In genomic region chr19:5330307-5330720, GRCh38 we compare ENCODE assay signal across 1 cellular context.
TF ChIP-seq lines count a peak whose summit lies in the region.

No MANE protein-coding gene starts in this region.

TF ChIP-seq in H1, 55 proteins besides CTCF, POLR2A, EP300 and RAD21:
- TF ChIP-seq CHD7 (IDR thresholded peaks at IDR 0.05; ENCODE audit: insufficient replicate concordance, low read length): no peak
- TF ChIP-seq KDM1A (IDR thresholded peaks at IDR 0.05; ENCODE audit: borderline replicate concordance, low read length): peak; percentile 83
